In the genomic region with DNA sequence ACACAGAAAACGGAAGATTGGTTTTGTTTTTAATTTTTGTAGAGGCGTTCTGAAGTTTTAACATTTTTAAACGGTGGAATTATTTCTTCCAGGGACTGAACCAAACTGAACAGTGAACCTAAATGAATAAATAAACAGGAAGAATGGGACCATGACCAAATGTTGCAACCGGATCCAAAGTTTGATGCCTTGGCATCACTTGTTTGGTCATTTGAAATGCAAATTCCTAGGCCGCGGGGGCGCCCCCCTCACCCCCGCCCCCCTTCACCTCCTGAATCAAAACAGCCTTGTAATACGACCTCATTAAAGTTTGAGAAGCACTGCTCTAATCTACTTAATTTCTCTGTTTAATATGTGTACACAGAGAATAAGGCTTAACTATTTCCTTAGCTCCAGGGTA, we compare ENCODE assay signal across 22 cellular contexts. TPM values are rescaled to one million over a fixed set of nuclear protein-coding genes. Genes with fewer than 3 reads are reported as not detected.
A peak's percentile ranks its signal among the peaks of the same experiment; 100 is the strongest.
DNase-seq lines count a peak whose midpoint lies in the region; ATAC-seq and TF ChIP-seq lines count a peak whose summit lies in the region.
"Had no signal": no experiment of that assay in that cellular context is flagged by ENCODE, and none has a peak within 500 bp of the region (broad histone marks: within the 10 kb centered on the region; RNA-seq: fewer than 3 reads in every experiment).

No MANE protein-coding gene starts in this region.

- DNase-seq in H7 (peak; percentile 39), WTC11 (ENCODE audit: low spot score) (no peak), iPS DF 6.9 (ENCODE audit: low read depth, low spot score) (no peak), neural crest cell (ENCODE audit: low read depth, low spot score) (no peak), dermis blood vessel endothelial cell (no peak), NCI-H748 (lab: John Stamatoyannopoulos, UW; ENCODE audit: unreplicated experiment) (no peak)
- DNase-seq in effector CD8-positive, alpha-beta T cell (lab: John Stamatoyannopoulos, UW): no peak
- DNase-seq: activated CD4-positive, alpha-beta memory T cell treated with anti-CD3 and anti-CD28 coated beads for 36 hours; amniotic stem cell; C1 segment of cervical spinal cord; left ventricle myocardium inferior; NCI-H1436 treated with DMSO at 0.1 percent for 48 hours; NCI-H748 treated with DMSO at 0.1 percent for 48 hours; PC-9; SHP77 treated with DMSO at 0.1 percent for 48 hours; T-helper 1 cell had no signal

- peak overlapping the region; percentile 28 for H3K4me3 ChIP-seq in H7 (ENCODE audit: insufficient read depth, low read depth, low read length)
- peak overlapping the region; percentile 5; the same call in 1 of the 2 replicates for H3K4me3 ChIP-seq in iPS DF 6.9 (ENCODE audit: low read length)
- H3K4me3 ChIP-seq: left ventricle myocardium inferior, PC-9, suprapubic skin had no signal

- no peaks in the 10 kb centered on the region for H3K27me3 Mint-ChIP-seq in WTC11 (ENCODE audit: low read depth)
- peaks cover 5% of the 10 kb centered on the region for H3K27me3 Mint-ChIP-seq in neural crest cell (ENCODE audit: low read depth)

- POLR2A ChIA-PET in WTC11 (lab: Charles Lee): no interaction called here

- no peaks in the 10 kb centered on the region for H3K9me3 Mint-ChIP-seq in WTC11
- no peaks in the 10 kb centered on the region for H3K9me3 Mint-ChIP-seq in neural crest cell
- H3K9me3 Mint-ChIP-seq: activated CD4-positive, alpha-beta memory T cell treated with anti-CD3 and anti-CD28 coated beads for 36 hours had no signal

- ATAC-seq in WTC11 (peak; percentile 8; the same call in 1 of the 2 replicates), GM21825 (IDR thresholded peaks at IDR 0.05; ENCODE audit: unreplicated experiment) (no peak)
- ATAC-seq: sciatic nerve had no signal

- no CpG with 5 or more reads among the region's 9 CpGs for WGBS in iPS DF 6.9 (ENCODE audit: insufficient coverage, insufficient read length)

- no peaks in the 10 kb centered on the region for H3K27me3 ChIP-seq in H7 (ENCODE audit: control insufficient read depth, insufficient read depth, low read length)
- H3K27me3 ChIP-seq in iPS DF 6.9 (ENCODE audit: control insufficient read depth, insufficient read depth, low read length): no peaks in the 10 kb centered on the region
- H3K27me3 ChIP-seq: suprapubic skin had no signal

- H3K36me3 Mint-ChIP-seq in WTC11 (no peaks in the 10 kb centered on the region), neural crest cell (ENCODE audit: low read depth) (no peaks in the 10 kb centered on the region)
- H3K36me3 Mint-ChIP-seq: activated CD4-positive, alpha-beta memory T cell treated with anti-CD3 and anti-CD28 coated beads for 36 hours had no signal

- H3K36me3 ChIP-seq in H7 (replicated peaks; ENCODE audit: control insufficient read depth, insufficient read depth, low read length) (no peaks in the 10 kb centered on the region), iPS DF 6.9 (ENCODE audit: control insufficient read depth, insufficient read depth, low read length) (no peaks in the 10 kb centered on the region)
- H3K36me3 ChIP-seq: left ventricle myocardium inferior, suprapubic skin had no signal

- H3K9me3 ChIP-seq in iPS DF 6.9 (ENCODE audit: control insufficient read depth, insufficient read depth, low read length): no peaks in the 10 kb centered on the region
- H3K9me3 ChIP-seq: left ventricle myocardium inferior, suprapubic skin had no signal

- TF ChIP-seq CTCF in WTC11 (IDR thresholded peaks at IDR 0.05) (no peak), neural crest cell (conservative IDR thresholded peaks at IDR 0.05) (no peak)

- H3K27ac Mint-ChIP-seq in WTC11: peak overlapping the region; percentile 89
- H3K27ac Mint-ChIP-seq in neural crest cell (ENCODE audit: unreplicated experiment): no peak overlapping the region
- H3K27ac Mint-ChIP-seq: activated CD4-positive, alpha-beta memory T cell treated with anti-CD3 and anti-CD28 coated beads for 36 hours had no signal

- H3K4me1 Mint-ChIP-seq in WTC11 (peaks cover 66% of the 10 kb centered on the region), neural crest cell (peaks cover 52% of the 10 kb centered on the region)

- H3K27ac ChIP-seq in iPS DF 6.9 (ENCODE audit: low read length): no peak overlapping the region
- H3K27ac ChIP-seq: left ventricle myocardium inferior, PC-9, suprapubic skin had no signal

- peaks cover 2% of the 10 kb centered on the region; the same call in 1 of the 2 replicates for H3K4me1 ChIP-seq in iPS DF 6.9 (ENCODE audit: control insufficient read depth, insufficient read depth, low read length)
- H3K4me1 ChIP-seq: left ventricle myocardium inferior had no signal

- CTCF ChIA-PET in WTC11 (lab: Charles Lee): interaction anchor here (1.2 to 3.2 kb wide), 4 partner anchors 8 to 95 kb away, joined by 3 to 22 read pairs (median 9); partner anchors contain the start of gene IDH1

- H3K4me3 Mint-ChIP-seq in WTC11 (peak overlapping the region; percentile 67), neural crest cell (peak overlapping the region; percentile 40)
- H3K4me3 Mint-ChIP-seq: activated CD4-positive, alpha-beta memory T cell treated with anti-CD3 and anti-CD28 coated beads for 36 hours had no signal

TF ChIP-seq in WTC11, 78 proteins besides CTCF, POLR2A, EP300 and RAD21:
- no peak for TF ChIP-seq USF2 (CRISPR knock-in tag; IDR thresholded peaks at IDR 0.05)
- TF ChIP-seq, protein P1, sequence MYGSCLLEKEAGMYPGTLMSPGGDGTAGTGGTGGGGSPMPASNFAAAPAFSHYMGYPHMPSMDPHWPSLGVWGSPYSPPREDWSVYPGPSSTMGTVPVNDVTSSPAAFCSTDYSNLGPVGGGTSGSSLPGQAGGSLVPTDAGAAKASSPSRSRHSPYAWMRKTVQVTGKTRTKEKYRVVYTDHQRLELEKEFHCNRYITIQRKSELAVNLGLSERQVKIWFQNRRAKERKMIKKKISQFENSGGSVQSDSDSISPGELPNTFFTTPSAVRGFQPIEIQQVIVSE (CRISPR knock-in tag; IDR thresholded peaks at IDR 0.05; ENCODE audit: borderline replicate concordance): no peak
TF ChIP-seq in WTC11: peak in this region for 0.

RNA-seq across cellular contexts. Expression of gene C2orf80, which starts 5.9 kb away (rescaled TPM):
- total RNA-seq in H7 (2014; rRNA removed; shearing (Covaris generic)): 0.76 TPM in 1 of 2 replicates, not detected in the other
- 0.39 to 0.96 TPM (median 0.87 TPM) in 3 replicates for total RNA-seq in WTC11 (2021)
- total RNA-seq in neural crest cell: 0.73 and 1.0 TPM in 2 replicates
- total RNA-seq in dermis blood vessel endothelial cell: not detected in 2 replicates
- total RNA-seq: activated CD4-positive, alpha-beta memory T cell treated with anti-CD3 and anti-CD28 coated beads for 36 hours; cardiac septum; left ventricle myocardium inferior; M059J; PC-9; sciatic nerve; suprapubic skin had no signal

RNA-seq across cellular contexts. Expression of gene CRYGA, which starts 20.5 kb away (rescaled TPM):
- not detected in 2 replicates for total RNA-seq in H7 (2014; rRNA removed; shearing (Covaris generic))
- total RNA-seq in WTC11 (2021) (not detected in 3 replicates), neural crest cell (not detected in 2 replicates), dermis blood vessel endothelial cell (not detected in 2 replicates)
- total RNA-seq: activated CD4-positive, alpha-beta memory T cell treated with anti-CD3 and anti-CD28 coated beads for 36 hours; cardiac septum; frontal cortex; left ventricle myocardium inferior; M059J; PC-9; sciatic nerve; suprapubic skin had no signal

RNA-seq across cellular contexts. Expression of gene CRYGB, which starts 38.0 kb away (rescaled TPM):
- total RNA-seq in H7 (2014; rRNA removed; shearing (Covaris generic)): 0.94 TPM in 1 of 2 replicates, not detected in the other
- 0.87 TPM in 1 of 3 replicates, not detected in the others for total RNA-seq in WTC11 (2021)
- not detected in 2 replicates for total RNA-seq in neural crest cell
- not detected in 2 replicates for total RNA-seq in dermis blood vessel endothelial cell
- total RNA-seq: activated CD4-positive, alpha-beta memory T cell treated with anti-CD3 and anti-CD28 coated beads for 36 hours; cardiac septum; frontal cortex; left ventricle myocardium inferior; M059J; PC-9; sciatic nerve; suprapubic skin had no signal

RNA-seq across cellular contexts. Expression of gene CRYGC, which starts 54.3 kb away (rescaled TPM):
- total RNA-seq in H7 (2014; rRNA removed; shearing (Covaris generic)): not detected in 2 replicates
- total RNA-seq in WTC11 (2021) (not detected in 3 replicates), neural crest cell (not detected in 2 replicates), dermis blood vessel endothelial cell (not detected in 2 replicates)
- total RNA-seq: activated CD4-positive, alpha-beta memory T cell treated with anti-CD3 and anti-CD28 coated beads for 36 hours; cardiac septum; frontal cortex; left ventricle myocardium inferior; M059J; PC-9; sciatic nerve; suprapubic skin had no signal

RNA-seq across cellular contexts. Expression of gene CRYGD, which starts 59.6 kb away (rescaled TPM):
- total RNA-seq in H7 (2014; rRNA removed; shearing (Covaris generic)): 5.2 and 5.5 TPM in 2 replicates
- total RNA-seq in WTC11 (2021) (4.6 to 6.3 TPM (median 5.7 TPM) in 3 replicates), neural crest cell (not detected in 2 replicates), dermis blood vessel endothelial cell (not detected in 2 replicates)
- total RNA-seq: activated CD4-positive, alpha-beta memory T cell treated with anti-CD3 and anti-CD28 coated beads for 36 hours; cardiac septum; left ventricle myocardium inferior; M059J; PC-9; sciatic nerve; suprapubic skin had no signal
